8 cellular contexts compared by ENCODE assay signal in genomic region chrX:17859609-17860178, GRCh38. TPM values are rescaled to one million over a fixed set of nuclear protein-coding genes. Genes with fewer than 3 reads are reported as not detected.
DNase-seq lines count a peak whose midpoint lies in the region; ATAC-seq and TF ChIP-seq lines count a peak whose summit lies in the region.

No MANE protein-coding gene starts in this region.

- no peak overlapping the region for H3K27ac Mint-ChIP-seq in activated naive CD8-positive, alpha-beta T cell treated with anti-CD3 and anti-CD28 coated beads, Interleukin-2, amount 10 ng/mL, durations not matched to agents 7 days and 5 days

- intact Hi-C loops in lower lobe of right lung (cut with DNase I) (no loop called here), thyroid gland (cut with DNase I) (no loop called here)

- peak in 1 of 2 donors; percentile 20 for TF ChIP-seq POLR2A in thyroid gland (IDR thresholded peaks at IDR 0.05)

- H3K27me3 ChIP-seq in lower lobe of right lung (ENCODE audit: low read depth), result no peaks in the 10 kb centered on the region
- no peaks in the 10 kb centered on the region for H3K27me3 ChIP-seq in thyroid gland

- peak overlapping the region; percentile 59 for H3K4me3 Mint-ChIP-seq in activated naive CD8-positive, alpha-beta T cell treated with anti-CD3 and anti-CD28 coated beads, Interleukin-2, amount 10 ng/mL, durations not matched to agents 7 days and 5 days

- TF ChIP-seq CTCF in lower lobe of right lung (IDR thresholded peaks at IDR 0.05), result no peak
- TF ChIP-seq CTCF in thyroid gland (IDR thresholded peaks at IDR 0.05), result no peak

- ATAC-seq in activated naive CD8-positive, alpha-beta T cell treated with anti-CD3 and anti-CD28 coated beads, Interleukin-2, amount 10 ng/mL, durations not matched to agents 7 days and 5 days (ENCODE audit: low read depth), result no peak
- peak; percentile 73 to 75 for ATAC-seq in lower lobe of right lung
- no peak for ATAC-seq in HG03280 (IDR thresholded peaks at IDR 0.05; ENCODE audit: unreplicated experiment)
- no peak for ATAC-seq in GM19023 (IDR thresholded peaks at IDR 0.05; ENCODE audit: unreplicated experiment)

- H3K9me3 ChIP-seq in lower lobe of right lung (no peaks in the 10 kb centered on the region), thyroid gland (no peaks in the 10 kb centered on the region)

- H3K27ac ChIP-seq in lower lobe of right lung, result peak overlapping the region; percentile 75
- no peak overlapping the region for H3K27ac ChIP-seq in thyroid gland

- peaks cover 3% of the 10 kb centered on the region for H3K4me1 Mint-ChIP-seq in activated naive CD8-positive, alpha-beta T cell treated with anti-CD3 and anti-CD28 coated beads, Interleukin-2, amount 10 ng/mL, durations not matched to agents 7 days and 5 days

- DNase-seq in activated CD8-positive, alpha-beta memory T cell treated with anti-CD3 and anti-CD28 coated beads, Interleukin-2, amount 50 U/mL, for 4 hours, result peak; percentile 33
- DNase-seq in activated CD8-positive, alpha-beta memory T cell treated with anti-CD3 and anti-CD28 coated beads for 24 hours, result no peak
- no peak for DNase-seq in activated naive CD8-positive, alpha-beta T cell treated with anti-CD3 and anti-CD28 coated beads, Interleukin-2, amount 10 ng/mL, durations not matched to agents 7 days and 5 days
- DNase-seq in lower lobe of right lung (peak; percentile 58), thyroid gland (peak; percentile 57 to 62), NAMALWA (ENCODE audit: low spot score) (no peak)

- POLR2A ChIA-PET in activated naive CD8-positive, alpha-beta T cell treated with anti-CD3 and anti-CD28 coated beads, Interleukin-2, amount 10 ng/mL, durations not matched to agents 7 days and 5 days (lab: Charles Lee), result no interaction called here

- 0 to 3% methylated on average over 8 to 21 of the region's 23 CpGs for WGBS in thyroid gland, 2 donors

- H3K36me3 ChIP-seq in lower lobe of right lung (no peaks in the 10 kb centered on the region), thyroid gland (no peaks in the 10 kb centered on the region)

- H3K9me3 Mint-ChIP-seq in activated naive CD8-positive, alpha-beta T cell treated with anti-CD3 and anti-CD28 coated beads, Interleukin-2, amount 10 ng/mL, durations not matched to agents 7 days and 5 days, result no peaks in the 10 kb centered on the region

- H3K4me3 ChIP-seq in lower lobe of right lung, result peak overlapping the region; percentile 65
- H3K4me3 ChIP-seq in thyroid gland (replicated peaks in 1 of 3), result peak overlapping the region in 2 of 3 donors; percentile 44 to 45

- no peaks in the 10 kb centered on the region for H3K36me3 Mint-ChIP-seq in activated naive CD8-positive, alpha-beta T cell treated with anti-CD3 and anti-CD28 coated beads, Interleukin-2, amount 10 ng/mL, durations not matched to agents 7 days and 5 days

- H3K4me1 ChIP-seq in lower lobe of right lung (no peaks in the 10 kb centered on the region), thyroid gland (peaks cover 0 to under 1% of the 10 kb centered on the region in 2 donors)

- H3K27me3 Mint-ChIP-seq in activated naive CD8-positive, alpha-beta T cell treated with anti-CD3 and anti-CD28 coated beads, Interleukin-2, amount 10 ng/mL, durations not matched to agents 7 days and 5 days, result peaks cover 38% of the 10 kb centered on the region

RNA-seq across cellular contexts. Expression of gene RAI2, which starts 1.4 kb away (rescaled TPM):
- total RNA-seq in activated naive CD8-positive, alpha-beta T cell treated with anti-CD3 and anti-CD28 coated beads, Interleukin-2, amount 10 ng/mL, durations not matched to agents 7 days and 5 days, result not detected
- total RNA-seq in lower lobe of right lung (26.5 TPM), thyroid gland (10 to 100 TPM; 12.1 to 18.9 (median 12.8) TPM)

Comparison
In these comparisons a context has a peak if more than half of its experiments do, and no peak if none do; other contexts are left out.
1. DNase-seq: peak in activated CD8-positive, alpha-beta memory T cell treated with anti-CD3 and anti-CD28 coated beads, Interleukin-2, amount 50 U/mL, for 4 hours (single experiment), lower lobe of right lung (single experiment) and thyroid gland (2 of 2); none in activated CD8-positive, alpha-beta memory T cell treated with anti-CD3 and anti-CD28 coated beads for 24 hours (single experiment), activated naive CD8-positive, alpha-beta T cell treated with anti-CD3 and anti-CD28 coated beads, Interleukin-2, amount 10 ng/mL, durations not matched to agents 7 days and 5 days (single experiment) and NAMALWA (single experiment).
2. ATAC-seq: peak in lower lobe of right lung (2 of 2); none in activated naive CD8-positive, alpha-beta T cell treated with anti-CD3 and anti-CD28 coated beads, Interleukin-2, amount 10 ng/mL, durations not matched to agents 7 days and 5 days (single experiment), HG03280 (single experiment) and GM19023 (single experiment).
3. RNA of gene RAI2, which starts 1.4 kb away (total RNA-seq): 26.5 TPM in lower lobe of right lung (single experiment) and 12.1 to 18.9 TPM in thyroid gland; not detected in activated naive CD8-positive, alpha-beta T cell treated with anti-CD3 and anti-CD28 coated beads, Interleukin-2, amount 10 ng/mL, durations not matched to agents 7 days and 5 days; every median in the first group is over 10 times any median in the second.